ENCODE assay signal across 1 cellular context in the genomic region with DNA sequence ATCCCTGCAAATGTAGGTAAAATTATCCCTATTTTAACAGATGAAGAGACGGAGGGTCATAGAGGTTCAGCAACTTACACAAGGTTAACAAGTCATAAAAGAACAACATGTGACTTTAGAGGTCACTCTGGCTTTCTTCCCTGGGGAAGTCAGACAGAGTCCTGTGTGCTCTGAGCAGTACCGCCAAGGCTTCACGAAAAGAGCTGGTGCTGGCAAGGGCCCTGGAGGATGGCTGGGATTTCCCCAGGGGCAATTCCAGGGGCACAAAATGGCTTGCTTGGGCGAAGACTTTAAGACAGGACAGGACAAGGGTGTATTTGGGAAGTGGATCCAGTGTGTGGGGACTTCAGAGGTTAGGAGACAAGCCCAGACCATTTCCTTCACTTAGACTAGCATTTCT.
TF ChIP-seq lines count a peak whose summit lies in the region.

No MANE protein-coding gene starts in this region.

TF ChIP-seq in GM12878, 131 proteins besides CTCF, POLR2A, EP300 and RAD21 (continued from another document):
- TF ChIP-seq, protein P1, sequence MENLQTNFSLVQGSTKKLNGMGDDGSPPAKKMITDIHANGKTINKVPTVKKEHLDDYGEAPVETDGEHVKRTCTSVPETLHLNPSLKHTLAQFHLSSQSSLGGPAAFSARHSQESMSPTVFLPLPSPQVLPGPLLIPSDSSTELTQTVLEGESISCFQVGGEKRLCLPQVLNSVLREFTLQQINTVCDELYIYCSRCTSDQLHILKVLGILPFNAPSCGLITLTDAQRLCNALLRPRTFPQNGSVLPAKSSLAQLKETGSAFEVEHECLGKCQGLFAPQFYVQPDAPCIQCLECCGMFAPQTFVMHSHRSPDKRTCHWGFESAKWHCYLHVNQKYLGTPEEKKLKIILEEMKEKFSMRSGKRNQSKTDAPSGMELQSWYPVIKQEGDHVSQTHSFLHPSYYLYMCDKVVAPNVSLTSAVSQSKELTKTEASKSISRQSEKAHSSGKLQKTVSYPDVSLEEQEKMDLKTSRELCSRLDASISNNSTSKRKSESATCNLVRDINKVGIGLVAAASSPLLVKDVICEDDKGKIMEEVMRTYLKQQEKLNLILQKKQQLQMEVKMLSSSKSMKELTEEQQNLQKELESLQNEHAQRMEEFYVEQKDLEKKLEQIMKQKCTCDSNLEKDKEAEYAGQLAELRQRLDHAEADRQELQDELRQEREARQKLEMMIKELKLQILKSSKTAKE (IDR thresholded peaks at IDR 0.05; ENCODE audit: low read depth, poor library complexity, severe bottlenecking), result no peak
- TF ChIP-seq YBX1 (IDR thresholded peaks at IDR 0.05) (no peak), KDM1A (IDR thresholded peaks at IDR 0.05; ENCODE audit: borderline replicate concordance) (no peak), SUZ12 (IDR thresholded peaks at IDR 0.05; ENCODE audit: unreplicated experiment) (no peak), NR2C1 (IDR thresholded peaks at IDR 0.05) (no peak), ZNF622 (IDR thresholded peaks at IDR 0.05) (no peak), BMI1 (IDR thresholded peaks at IDR 0.05; ENCODE audit: borderline replicate concordance) (no peak), GABPA (IDR thresholded peaks at IDR 0.05; ENCODE audit: low read depth) (no peak), MEF2A (IDR thresholded peaks at IDR 0.05; ENCODE audit: insufficient read depth, low read depth, low read length) (no peak), ESRRA (IDR thresholded peaks at IDR 0.05; ENCODE audit: low read length) (no peak), HDGF (IDR thresholded peaks at IDR 0.05) (no peak), ZNF24 (IDR thresholded peaks at IDR 0.05) (no peak), DPF2 (IDR thresholded peaks at IDR 0.05) (no peak), RCOR1 (conservative IDR thresholded peaks at IDR 0.05; ENCODE audit: low read depth, low read length) (no peak)
- TF ChIP-seq, protein P2, sequence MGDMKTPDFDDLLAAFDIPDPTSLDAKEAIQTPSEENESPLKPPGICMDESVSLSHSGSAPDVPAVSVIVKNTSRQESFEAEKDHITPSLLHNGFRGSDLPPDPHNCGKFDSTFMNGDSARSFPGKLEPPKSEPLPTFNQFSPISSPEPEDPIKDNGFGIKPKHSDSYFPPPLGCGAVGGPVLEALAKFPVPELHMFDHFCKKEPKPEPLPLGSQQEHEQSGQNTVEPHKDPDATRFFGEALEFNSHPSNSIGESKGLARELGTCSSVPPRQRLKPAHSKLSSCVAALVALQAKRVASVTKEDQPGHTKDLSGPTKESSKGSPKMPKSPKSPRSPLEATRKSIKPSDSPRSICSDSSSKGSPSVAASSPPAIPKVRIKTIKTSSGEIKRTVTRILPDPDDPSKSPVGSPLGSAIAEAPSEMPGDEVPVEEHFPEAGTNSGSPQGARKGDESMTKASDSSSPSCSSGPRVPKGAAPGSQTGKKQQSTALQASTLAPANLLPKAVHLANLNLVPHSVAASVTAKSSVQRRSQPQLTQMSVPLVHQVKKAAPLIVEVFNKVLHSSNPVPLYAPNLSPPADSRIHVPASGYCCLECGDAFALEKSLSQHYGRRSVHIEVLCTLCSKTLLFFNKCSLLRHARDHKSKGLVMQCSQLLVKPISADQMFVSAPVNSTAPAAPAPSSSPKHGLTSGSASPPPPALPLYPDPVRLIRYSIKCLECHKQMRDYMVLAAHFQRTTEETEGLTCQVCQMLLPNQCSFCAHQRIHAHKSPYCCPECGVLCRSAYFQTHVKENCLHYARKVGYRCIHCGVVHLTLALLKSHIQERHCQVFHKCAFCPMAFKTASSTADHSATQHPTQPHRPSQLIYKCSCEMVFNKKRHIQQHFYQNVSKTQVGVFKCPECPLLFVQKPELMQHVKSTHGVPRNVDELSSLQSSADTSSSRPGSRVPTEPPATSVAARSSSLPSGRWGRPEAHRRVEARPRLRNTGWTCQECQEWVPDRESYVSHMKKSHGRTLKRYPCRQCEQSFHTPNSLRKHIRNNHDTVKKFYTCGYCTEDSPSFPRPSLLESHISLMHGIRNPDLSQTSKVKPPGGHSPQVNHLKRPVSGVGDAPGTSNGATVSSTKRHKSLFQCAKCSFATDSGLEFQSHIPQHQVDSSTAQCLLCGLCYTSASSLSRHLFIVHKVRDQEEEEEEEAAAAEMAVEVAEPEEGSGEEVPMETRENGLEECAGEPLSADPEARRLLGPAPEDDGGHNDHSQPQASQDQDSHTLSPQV (IDR thresholded peaks at IDR 0.05), result no peak
- TF ChIP-seq, protein P3, sequence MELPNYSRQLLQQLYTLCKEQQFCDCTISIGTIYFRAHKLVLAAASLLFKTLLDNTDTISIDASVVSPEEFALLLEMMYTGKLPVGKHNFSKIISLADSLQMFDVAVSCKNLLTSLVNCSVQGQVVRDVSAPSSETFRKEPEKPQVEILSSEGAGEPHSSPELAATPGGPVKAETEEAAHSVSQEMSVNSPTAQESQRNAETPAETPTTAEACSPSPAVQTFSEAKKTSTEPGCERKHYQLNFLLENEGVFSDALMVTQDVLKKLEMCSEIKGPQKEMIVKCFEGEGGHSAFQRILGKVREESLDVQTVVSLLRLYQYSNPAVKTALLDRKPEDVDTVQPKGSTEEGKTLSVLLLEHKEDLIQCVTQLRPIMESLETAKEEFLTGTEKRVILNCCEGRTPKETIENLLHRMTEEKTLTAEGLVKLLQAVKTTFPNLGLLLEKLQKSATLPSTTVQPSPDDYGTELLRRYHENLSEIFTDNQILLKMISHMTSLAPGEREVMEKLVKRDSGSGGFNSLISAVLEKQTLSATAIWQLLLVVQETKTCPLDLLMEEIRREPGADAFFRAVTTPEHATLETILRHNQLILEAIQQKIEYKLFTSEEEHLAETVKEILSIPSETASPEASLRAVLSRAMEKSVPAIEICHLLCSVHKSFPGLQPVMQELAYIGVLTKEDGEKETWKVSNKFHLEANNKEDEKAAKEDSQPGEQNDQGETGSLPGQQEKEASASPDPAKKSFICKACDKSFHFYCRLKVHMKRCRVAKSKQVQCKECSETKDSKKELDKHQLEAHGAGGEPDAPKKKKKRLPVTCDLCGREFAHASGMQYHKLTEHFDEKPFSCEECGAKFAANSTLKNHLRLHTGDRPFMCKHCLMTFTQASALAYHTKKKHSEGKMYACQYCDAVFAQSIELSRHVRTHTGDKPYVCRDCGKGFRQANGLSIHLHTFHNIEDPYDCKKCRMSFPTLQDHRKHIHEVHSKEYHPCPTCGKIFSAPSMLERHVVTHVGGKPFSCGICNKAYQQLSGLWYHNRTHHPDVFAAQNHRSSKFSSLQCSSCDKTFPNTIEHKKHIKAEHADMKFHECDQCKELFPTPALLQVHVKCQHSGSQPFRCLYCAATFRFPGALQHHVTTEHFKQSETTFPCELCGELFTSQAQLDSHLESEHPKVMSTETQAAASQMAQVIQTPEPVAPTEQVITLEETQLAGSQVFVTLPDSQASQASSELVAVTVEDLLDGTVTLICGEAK (IDR thresholded peaks at IDR 0.05; ENCODE audit: borderline replicate concordance), result no peak
- TF ChIP-seq, protein P4, sequence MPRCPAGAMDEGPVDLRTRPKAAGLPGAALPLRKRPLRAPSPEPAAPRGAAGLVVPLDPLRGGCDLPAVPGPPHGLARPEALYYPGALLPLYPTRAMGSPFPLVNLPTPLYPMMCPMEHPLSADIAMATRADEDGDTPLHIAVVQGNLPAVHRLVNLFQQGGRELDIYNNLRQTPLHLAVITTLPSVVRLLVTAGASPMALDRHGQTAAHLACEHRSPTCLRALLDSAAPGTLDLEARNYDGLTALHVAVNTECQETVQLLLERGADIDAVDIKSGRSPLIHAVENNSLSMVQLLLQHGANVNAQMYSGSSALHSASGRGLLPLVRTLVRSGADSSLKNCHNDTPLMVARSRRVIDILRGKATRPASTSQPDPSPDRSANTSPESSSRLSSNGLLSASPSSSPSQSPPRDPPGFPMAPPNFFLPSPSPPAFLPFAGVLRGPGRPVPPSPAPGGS (IDR thresholded peaks at IDR 0.05; ENCODE audit: borderline replicate concordance, insufficient read depth, low read depth, low read length, poor library complexity, severe bottlenecking), result no peak
- TF ChIP-seq, protein P5, sequence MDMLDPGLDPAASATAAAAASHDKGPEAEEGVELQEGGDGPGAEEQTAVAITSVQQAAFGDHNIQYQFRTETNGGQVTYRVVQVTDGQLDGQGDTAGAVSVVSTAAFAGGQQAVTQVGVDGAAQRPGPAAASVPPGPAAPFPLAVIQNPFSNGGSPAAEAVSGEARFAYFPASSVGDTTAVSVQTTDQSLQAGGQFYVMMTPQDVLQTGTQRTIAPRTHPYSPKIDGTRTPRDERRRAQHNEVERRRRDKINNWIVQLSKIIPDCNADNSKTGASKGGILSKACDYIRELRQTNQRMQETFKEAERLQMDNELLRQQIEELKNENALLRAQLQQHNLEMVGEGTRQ (IDR thresholded peaks at IDR 0.05; ENCODE audit: borderline replicate concordance, low read depth, low read length), result no peak
